24 cellular contexts compared by ENCODE assay signal in genomic region chr3:102265720-102266119, GRCh38.
DNase-seq lines count a peak whose midpoint lies in the region; ATAC-seq and TF ChIP-seq lines count a peak whose summit lies in the region.
"Had no signal": no experiment of that assay in that cellular context is flagged by ENCODE, and none has a peak within 500 bp of the region (broad histone marks: within the 10 kb centered on the region; RNA-seq: fewer than 3 reads in every experiment).

No MANE protein-coding gene starts in this region.

- H3K27ac ChIP-seq in OCI-LY3 (ENCODE audit: low read length) = no peak overlapping the region
- H3K27ac ChIP-seq: A549; BLaER1 treated with 17β-estradiol and CSF1 and Interleukin-3, amounts not matched to agents 10 nM and 100 nM; brain microvascular endothelial cell; gastroesophageal sphincter; sigmoid colon; vagina; VCaP had no signal

- no peaks in the 10 kb centered on the region for H3K27me3 ChIP-seq in OCI-LY3 (ENCODE audit: low read depth, low read length)
- H3K27me3 ChIP-seq: BLaER1 treated with 17β-estradiol and CSF1 and Interleukin-3, amounts not matched to agents 10 nM and 100 nM; brain microvascular endothelial cell; gastroesophageal sphincter; sigmoid colon; vagina had no signal

- H3K4me1 Mint-ChIP-seq in activated T-helper 17 cell treated with anti-CD3 and anti-CD28 coated beads, Interleukin-2, amount 50 U/mL, for 72 hours = no peaks in the 10 kb centered on the region
- no peaks in the 10 kb centered on the region for H3K4me1 Mint-ChIP-seq in activated CD8-positive, alpha-beta memory T cell treated with anti-CD3 and anti-CD28 coated beads, Interleukin-2, amount 10 ng/mL, durations not matched to agents 7 days and 5 days

- H2AFZ ChIP-seq in OCI-LY3 (ENCODE audit: low read depth, low read length) = peak overlapping the region; percentile 87

- H3K9me3 ChIP-seq in OCI-LY3 (ENCODE audit: insufficient read depth, low read length) = no peaks in the 10 kb centered on the region
- H3K9me3 ChIP-seq: A549; BLaER1 treated with 17β-estradiol and CSF1 and Interleukin-3, amounts not matched to agents 10 nM and 100 nM; gastroesophageal sphincter; sigmoid colon; vagina had no signal

- peaks cover 7% of the 10 kb centered on the region for H3K27me3 Mint-ChIP-seq in activated T-helper 17 cell treated with anti-CD3 and anti-CD28 coated beads, Interleukin-2, amount 50 U/mL, for 72 hours
- H3K27me3 Mint-ChIP-seq in activated CD8-positive, alpha-beta memory T cell treated with anti-CD3 and anti-CD28 coated beads, Interleukin-2, amount 10 ng/mL, durations not matched to agents 7 days and 5 days = peaks cover 9% of the 10 kb centered on the region
- H3K27me3 Mint-ChIP-seq: dendritic cell treated with granulocyte-macrophage colony-stimulating factor and Interleukin-4, amounts not matched to agents 40 ng/mL and 50 ng/mL, for 4 days had no signal

- H3K9ac ChIP-seq in OCI-LY3 (ENCODE audit: low read length) = no peak overlapping the region
- H3K9ac ChIP-seq: BLaER1 treated with 17β-estradiol and CSF1 and Interleukin-3, amounts not matched to agents 10 nM and 100 nM had no signal

- H3K4me1 ChIP-seq in OCI-LY3 (ENCODE audit: low read length) = peaks cover 4% of the 10 kb centered on the region; the same call in 1 of the 2 replicates
- H3K4me1 ChIP-seq: A549; BLaER1 treated with 17β-estradiol and CSF1 and Interleukin-3, amounts not matched to agents 10 nM and 100 nM; gastroesophageal sphincter; sigmoid colon; vagina had no signal

- H3K9me3 Mint-ChIP-seq in activated T-helper 17 cell treated with anti-CD3 and anti-CD28 coated beads, Interleukin-2, amount 50 U/mL, for 72 hours = no peaks in the 10 kb centered on the region
- H3K9me3 Mint-ChIP-seq in activated CD8-positive, alpha-beta memory T cell treated with anti-CD3 and anti-CD28 coated beads, Interleukin-2, amount 10 ng/mL, durations not matched to agents 7 days and 5 days (ENCODE audit: low read depth) = no peaks in the 10 kb centered on the region
- H3K9me3 Mint-ChIP-seq: activated CD4-positive, alpha-beta memory T cell treated with anti-CD3 and anti-CD28 coated beads for 36 hours; activated T-cell treated with anti-CD3 and anti-CD28 coated beads, Interleukin-2, amount 50 U/mL, for 4 hours; dendritic cell treated with granulocyte-macrophage colony-stimulating factor and Interleukin-4, amounts not matched to agents 40 ng/mL and 50 ng/mL, for 4 days had no signal

- H3K27ac Mint-ChIP-seq in activated T-helper 17 cell treated with anti-CD3 and anti-CD28 coated beads, Interleukin-2, amount 50 U/mL, for 72 hours = no peak overlapping the region
- H3K27ac Mint-ChIP-seq in activated CD8-positive, alpha-beta memory T cell treated with anti-CD3 and anti-CD28 coated beads, Interleukin-2, amount 10 ng/mL, durations not matched to agents 7 days and 5 days = no peak overlapping the region
- H3K27ac Mint-ChIP-seq: activated CD4-positive, alpha-beta memory T cell treated with anti-CD3 and anti-CD28 coated beads for 36 hours; activated naive CD8-positive, alpha-beta T cell; dendritic cell treated with granulocyte-macrophage colony-stimulating factor and Interleukin-4, amounts not matched to agents 40 ng/mL and 50 ng/mL, for 4 days had no signal

- no peaks in the 10 kb centered on the region for H3K36me3 Mint-ChIP-seq in activated T-helper 17 cell treated with anti-CD3 and anti-CD28 coated beads, Interleukin-2, amount 50 U/mL, for 72 hours (ENCODE audit: low read depth)
- no peaks in the 10 kb centered on the region for H3K36me3 Mint-ChIP-seq in activated CD8-positive, alpha-beta memory T cell treated with anti-CD3 and anti-CD28 coated beads, Interleukin-2, amount 10 ng/mL, durations not matched to agents 7 days and 5 days
- H3K36me3 Mint-ChIP-seq: activated CD4-positive, alpha-beta memory T cell treated with anti-CD3 and anti-CD28 coated beads for 36 hours; activated naive CD8-positive, alpha-beta T cell had no signal

- no peak for TF ChIP-seq CTCF in GM12865 (IDR thresholded peaks at IDR 0.05; ENCODE audit: insufficient read depth, low read depth, low read length, missing control alignments)
- TF ChIP-seq CTCF in OCI-LY3 (IDR thresholded peaks at IDR 0.05; ENCODE audit: low read depth, low read length) = no peak

- H3K4me3 Mint-ChIP-seq in activated T-helper 17 cell treated with anti-CD3 and anti-CD28 coated beads, Interleukin-2, amount 50 U/mL, for 72 hours = no peak overlapping the region
- no peak overlapping the region for H3K4me3 Mint-ChIP-seq in activated CD8-positive, alpha-beta memory T cell treated with anti-CD3 and anti-CD28 coated beads, Interleukin-2, amount 10 ng/mL, durations not matched to agents 7 days and 5 days
- H3K4me3 Mint-ChIP-seq: activated CD4-positive, alpha-beta memory T cell treated with anti-CD3 and anti-CD28 coated beads for 36 hours; activated naive CD8-positive, alpha-beta T cell; activated T-cell treated with anti-CD3 and anti-CD28 coated beads, Interleukin-2, amount 50 U/mL, for 4 hours; dendritic cell treated with granulocyte-macrophage colony-stimulating factor and Interleukin-4, amounts not matched to agents 40 ng/mL and 50 ng/mL, for 4 days had no signal

- H3K36me3 ChIP-seq in OCI-LY3 (replicated peaks; ENCODE audit: low read depth, low read length) = no peaks in the 10 kb centered on the region
- H3K36me3 ChIP-seq: BLaER1 treated with 17β-estradiol and CSF1 and Interleukin-3, amounts not matched to agents 10 nM and 100 nM; brain microvascular endothelial cell; gastroesophageal sphincter; sigmoid colon; vagina had no signal

- DNase-seq in GM12865 (ENCODE audit: low read depth) (peak; percentile 55), NCI-H1417 treated with DMSO at 0.1 percent for 48 hours (lab: John Stamatoyannopoulos, UW) (no peak)
- no peak for DNase-seq in stimulated activated CD4-positive, alpha-beta T cell treated with anti-CD3 and anti-CD28 coated beads, Interleukin-1b, Interleukin-23, amount 100 ng/mL, for 48 hours
- DNase-seq in activated CD8-positive, alpha-beta memory T cell treated with anti-CD3 and anti-CD28 coated beads, Interleukin-2, amount 10 ng/mL, durations not matched to agents 7 days and 5 days = no peak
- DNase-seq: activated CD4-positive, alpha-beta memory T cell treated with anti-CD3 and anti-CD28 coated beads for 36 hours; activated T-cell treated with anti-CD3 and anti-CD28 coated beads, Interleukin-2, amount 50 U/mL, for 4 hours; brain microvascular endothelial cell; NCI-H146; sigmoid colon; stimulated activated CD4-positive, alpha-beta T cell treated with anti-CD3 and anti-CD28 coated beads, Interleukin-4, amount 100 ng/mL, for 1 hour; substantia nigra had no signal

- H3K4me3 ChIP-seq in GM12865 (ENCODE audit: low read depth, low read length) = no peak overlapping the region
- H3K4me3 ChIP-seq in OCI-LY3 (ENCODE audit: low read length) = no peak overlapping the region
- H3K4me3 ChIP-seq: A549; BLaER1 treated with 17β-estradiol and CSF1 and Interleukin-3, amounts not matched to agents 10 nM and 100 nM; gastroesophageal sphincter; K562; sigmoid colon; vagina had no signal

- ATAC-seq in GM19463 (IDR thresholded peaks at IDR 0.05; ENCODE audit: unreplicated experiment) (peak; percentile 56), HG02884 (IDR thresholded peaks at IDR 0.05; ENCODE audit: unreplicated experiment) (peak; percentile 43)
- ATAC-seq in activated T-helper 17 cell treated with anti-CD3 and anti-CD28 coated beads, Interleukin-2, amount 50 U/mL, for 72 hours (replicated peaks) = no peak
- no peak for ATAC-seq in activated CD8-positive, alpha-beta memory T cell treated with anti-CD3 and anti-CD28 coated beads, Interleukin-2, amount 10 ng/mL, durations not matched to agents 7 days and 5 days
- ATAC-seq: A549; activated T-cell treated with anti-CD3 and anti-CD28 coated beads, Interleukin-2, amount 50 U/mL, for 4 hours; gastroesophageal sphincter; K562; left lobe of liver had no signal

- no peak overlapping the region for H3K4me2 ChIP-seq in OCI-LY3 (ENCODE audit: low read length)
- H3K4me2 ChIP-seq: A549; BLaER1 treated with 17β-estradiol and CSF1 and Interleukin-3, amounts not matched to agents 10 nM and 100 nM had no signal

- no peaks in the 10 kb centered on the region for H3K79me2 ChIP-seq in OCI-LY3 (ENCODE audit: low read length)

- CTCF ChIA-PET in activated CD8-positive, alpha-beta memory T cell treated with anti-CD3 and anti-CD28 coated beads, Interleukin-2, amount 10 ng/mL, durations not matched to agents 7 days and 5 days (lab: Charles Lee) = no interaction called here

- no peaks in the 10 kb centered on the region for H4K20me1 ChIP-seq in OCI-LY3 (ENCODE audit: insufficient read depth, low read length)
- H4K20me1 ChIP-seq: BLaER1 treated with 17β-estradiol and CSF1 and Interleukin-3, amounts not matched to agents 10 nM and 100 nM had no signal

Comparison
In these comparisons a context has a peak if more than half of its experiments do, and no peak if none do; other contexts are left out.
1. ATAC-seq: peak in GM19463 (single experiment) and HG02884 (single experiment); none in activated T-helper 17 cell treated with anti-CD3 and anti-CD28 coated beads, Interleukin-2, amount 50 U/mL, for 72 hours (single experiment) and activated CD8-positive, alpha-beta memory T cell treated with anti-CD3 and anti-CD28 coated beads, Interleukin-2, amount 10 ng/mL, durations not matched to agents 7 days and 5 days (single experiment).